In genomic region chr10:103231047-103231551, GRCh38 we compare ENCODE assay signal across 9 cellular contexts. TPM values are rescaled to one million over a fixed set of nuclear protein-coding genes. Genes with fewer than 3 reads are reported as not detected.
A peak's percentile ranks its signal among the peaks of the same experiment; 100 is the strongest.
DNase-seq lines count a peak whose midpoint lies in the region; ATAC-seq, FAIRE-seq and TF ChIP-seq lines count a peak whose summit lies in the region.
"Had no signal": no experiment of that assay in that cellular context is flagged by ENCODE, and none has a peak within 500 bp of the region (broad histone marks: within the 10 kb centered on the region; RNA-seq: fewer than 3 reads in every experiment).

No MANE protein-coding gene starts in this region.

- 19% methylated on average over 4 of the region's 4 CpGs; no CpG with 5 or more reads in 1 of the 2 experiments for whole genome bisulfite sequencing in H1 (ENCODE audit: extremely low coverage in 1 of 2, insufficient coverage in 1 of 2, insufficient read length in 1 of 2, insufficient replicate concordance in 2 of 2, low coverage in 1 of 2, low lambda C conversion rate in 2 of 2, missing lambda C conversion rate in 1 of 2), 2 experiments

- DNase-seq in LHCN-M2 (ENCODE audit: low read depth), result peak; percentile 97
- DNase-seq in H1 (ENCODE audit: low read depth in 1 of 2, low spot score in 2 of 2), result peak in 1 of 2 experiments; percentile 85
- DNase-seq in lower lobe of right lung, result no peak
- DNase-seq in activated CD8-positive, alpha-beta memory T cell treated with anti-CD3 and anti-CD28 coated beads, Interleukin-2, amount 10 ng/mL, durations not matched to agents 7 days and 5 days, result no peak
- DNase-seq: NCI-H510A treated with DMSO at 0.1 percent for 48 hours had no signal

- H3K14ac ChIP-seq in H1 (ENCODE audit: insufficient read length), result no peak overlapping the region

- peak in 1 of 2 experiments; percentile 1; a peak in 1 of 4 replicates for TF ChIP-seq RAD21 in H1 (IDR thresholded peaks at IDR 0.05 in 1 of 2, conservative IDR thresholded peaks at IDR 0.05 in 1 of 2; ENCODE audit: low read depth in 2 of 2, low read length in 2 of 2)

- no peak overlapping the region for H4K91ac ChIP-seq in H1 (replicated peaks; ENCODE audit: insufficient read length, low read length)

- POLR2A ChIA-PET in H1 (lab: Charles Lee; ENCODE audit: partially characterized antibody), result interaction anchor here (0.6 to 2.3 kb wide), 12 partner anchors 8 to 313 kb away, joined by 3 to 25 read pairs (median 4); partner anchors contain the start of genes CNNM2 and NT5C2

- H3K27ac ChIP-seq in H1 (ENCODE audit: low read depth, low read length), result no peak overlapping the region; the same call in 1 of the 2 replicates
- peak overlapping the region; percentile 75 for H3K27ac ChIP-seq in lower lobe of right lung

- peak overlapping the region; percentile 4 to 39 for H3K4me2 ChIP-seq in H1 (ENCODE audit: insufficient read depth in 1 of 2, low read depth in 2 of 2, low read length in 2 of 2)

- TF ChIP-seq POLR2A in H1 (IDR thresholded peaks at IDR 0.05; ENCODE audit: control extremely low read depth in 1 of 2, low read depth in 2 of 2, low read length in 2 of 2), result no peak

- H3K4me1 Mint-ChIP-seq in activated CD8-positive, alpha-beta memory T cell treated with anti-CD3 and anti-CD28 coated beads, Interleukin-2, amount 10 ng/mL, durations not matched to agents 7 days and 5 days, result no peaks in the 10 kb centered on the region

- H3K27me3 ChIP-seq in H1 (replicated peaks in 1 of 4; ENCODE audit: control insufficient read depth in 3 of 4, extremely low read depth in 1 of 4, insufficient read depth in 3 of 4, low read length in 3 of 4), result no peaks in the 10 kb centered on the region; a peak in 1 of 7 replicates
- H3K27me3 ChIP-seq in lower lobe of right lung (ENCODE audit: low read depth), result no peaks in the 10 kb centered on the region

- H3K9me3 ChIP-seq in H1 (ENCODE audit: insufficient read depth in 2 of 2, low read depth in 1 of 2, low read length in 1 of 2) (no peaks in the 10 kb centered on the region), lower lobe of right lung (no peaks in the 10 kb centered on the region)

- no peak overlapping the region for H3K18ac ChIP-seq in H1 (ENCODE audit: extremely low read depth, low read length)

- H3K9ac ChIP-seq in H1 (replicated peaks in 1 of 4; ENCODE audit: extremely low read depth in 1 of 4, low read depth in 3 of 4, low read length in 3 of 4), result no peak overlapping the region

- no peak overlapping the region for H4K5ac ChIP-seq in H1 (ENCODE audit: insufficient read length, low read depth, low read length)

- peak in 1 of 2 experiments; percentile 80; a peak in 1 of 3 replicates for TF ChIP-seq EP300 in H1 (IDR thresholded peaks at IDR 0.05; ENCODE audit: borderline replicate concordance in 1 of 2, low read depth in 2 of 2, low read length in 2 of 2)

- 0 out of 2 replicates have a peak overlapping the region, but pooled peaks have one; percentile 1 for H2BK12ac ChIP-seq in H1 (ENCODE audit: low read depth, low read length)

- no peaks in the 10 kb centered on the region for H3K23me2 ChIP-seq in H1 (ENCODE audit: low read depth, low read length)

- no peaks in the 10 kb centered on the region for H3K79me1 ChIP-seq in H1 (ENCODE audit: low read depth, low read length)

- H3K4ac ChIP-seq in H1 (replicated peaks; ENCODE audit: insufficient read length, low read depth, low read length), result no peak overlapping the region

- peak overlapping the region; percentile 95 for H2BK5ac ChIP-seq in H1 (ENCODE audit: low read depth, low read length)

- intact Hi-C loops in lower lobe of right lung (cut with DNase I), result no loop called here

- no peak overlapping the region for H3K4me3 Mint-ChIP-seq in activated CD8-positive, alpha-beta memory T cell treated with anti-CD3 and anti-CD28 coated beads, Interleukin-2, amount 10 ng/mL, durations not matched to agents 7 days and 5 days

- H2BK20ac ChIP-seq in H1 (ENCODE audit: low read length), result no peak overlapping the region

- H3K9me3 Mint-ChIP-seq in activated CD8-positive, alpha-beta memory T cell treated with anti-CD3 and anti-CD28 coated beads, Interleukin-2, amount 10 ng/mL, durations not matched to agents 7 days and 5 days (ENCODE audit: low read depth), result no peaks in the 10 kb centered on the region
- H3K9me3 Mint-ChIP-seq: activated naive CD4-positive, alpha-beta T cell treated with anti-CD3 and anti-CD28 coated beads, Interleukin-2, amount 50 U/mL, for 72 hours had no signal

- no peaks in the 10 kb centered on the region for H3K36me3 Mint-ChIP-seq in activated CD8-positive, alpha-beta memory T cell treated with anti-CD3 and anti-CD28 coated beads, Interleukin-2, amount 10 ng/mL, durations not matched to agents 7 days and 5 days
- H3K36me3 Mint-ChIP-seq: activated naive CD4-positive, alpha-beta T cell treated with anti-CD3 and anti-CD28 coated beads, Interleukin-2, amount 50 U/mL, for 72 hours had no signal

- no peak overlapping the region for H3K23ac ChIP-seq in H1 (ENCODE audit: insufficient read length)

- no peak for TF ChIP-seq CTCF in H1 (IDR thresholded peaks at IDR 0.05; ENCODE audit: control extremely low read depth in 1 of 3, insufficient read depth in 1 of 3, low read depth in 1 of 3, low read length in 3 of 3)
- no peak for TF ChIP-seq CTCF in lower lobe of right lung (IDR thresholded peaks at IDR 0.05)

- no peak overlapping the region; the same call in 1 of the 2 replicates for H2AK5ac ChIP-seq in H1 (ENCODE audit: low read depth, low read length)

- no peak overlapping the region for H3K56ac ChIP-seq in H1 (replicated peaks; ENCODE audit: insufficient read length, low read depth, low read length)

- H4K8ac ChIP-seq in H1 (ENCODE audit: extremely low read depth, insufficient read depth, low read length), result no peak overlapping the region

- CTCF ChIA-PET in H1 (lab: Charles Lee; ENCODE audit: partially characterized antibody), result interaction anchor here (0.6 to 2.4 kb wide), 11 partner anchors 9 to 396 kb away, joined by 3 to 15 read pairs (median 4); no protein-coding TSS in a partner anchor
- CTCF ChIA-PET in activated CD8-positive, alpha-beta memory T cell treated with anti-CD3 and anti-CD28 coated beads, Interleukin-2, amount 10 ng/mL, durations not matched to agents 7 days and 5 days (lab: Charles Lee), result no interaction called here

- H3K27ac Mint-ChIP-seq in activated CD8-positive, alpha-beta memory T cell treated with anti-CD3 and anti-CD28 coated beads, Interleukin-2, amount 10 ng/mL, durations not matched to agents 7 days and 5 days, result no peak overlapping the region
- H3K27ac Mint-ChIP-seq: activated naive CD4-positive, alpha-beta T cell treated with anti-CD3 and anti-CD28 coated beads, Interleukin-2, amount 50 U/mL, for 72 hours had no signal

- H3K4me3 ChIP-seq in H1 (ENCODE audit: extremely low read depth in 1 of 4, insufficient read depth in 2 of 4, low read depth in 3 of 4, low read length in 4 of 4), result no peak overlapping the region
- H3K4me3 ChIP-seq in lower lobe of right lung, result no peak overlapping the region

- H2BK15ac ChIP-seq in H1 (ENCODE audit: low read length), result no peak overlapping the region

- ATAC-seq in lower lobe of right lung (peak; percentile 83 to 88), GM19463 (IDR thresholded peaks at IDR 0.05; ENCODE audit: unreplicated experiment) (no peak), GM18868 (IDR thresholded peaks at IDR 0.05; ENCODE audit: unreplicated experiment) (no peak), HG03469 (IDR thresholded peaks at IDR 0.05; ENCODE audit: unreplicated experiment) (no peak)
- no peak for ATAC-seq in activated CD8-positive, alpha-beta memory T cell treated with anti-CD3 and anti-CD28 coated beads, Interleukin-2, amount 10 ng/mL, durations not matched to agents 7 days and 5 days
- ATAC-seq: activated naive CD4-positive, alpha-beta T cell treated with anti-CD3 and anti-CD28 coated beads, Interleukin-2, amount 50 U/mL, for 72 hours had no signal

- no peaks in the 10 kb centered on the region for H4K20me1 ChIP-seq in H1 (replicated peaks in 1 of 2; ENCODE audit: control insufficient read depth in 1 of 2, insufficient read depth in 2 of 2, low read length in 2 of 2)

- H3K27me3 Mint-ChIP-seq in activated CD8-positive, alpha-beta memory T cell treated with anti-CD3 and anti-CD28 coated beads, Interleukin-2, amount 10 ng/mL, durations not matched to agents 7 days and 5 days, result peaks cover 2% of the 10 kb centered on the region

- no peaks in the 10 kb centered on the region for H3K36me3 ChIP-seq in H1 (ENCODE audit: control insufficient read depth in 2 of 4, insufficient read depth in 4 of 4, low read length in 3 of 4)
- no peaks in the 10 kb centered on the region for H3K36me3 ChIP-seq in lower lobe of right lung

- H2BK120ac ChIP-seq in H1 (replicated peaks; ENCODE audit: low read depth, low read length), result peak overlapping the region; percentile 10

- peak; percentile 55 for FAIRE-seq in H1 (lab: Jason Lieb, UNC)

- H3K4me1 ChIP-seq in H1 (replicated peaks in 1 of 4; ENCODE audit: control insufficient read depth in 3 of 4, insufficient read depth in 4 of 4, low read length in 3 of 4), result peaks cover 0 to 18% (median 2%) of the 10 kb centered on the region in 4 experiments; a peak in 3 of 7 replicates
- H3K4me1 ChIP-seq in lower lobe of right lung, result peaks cover 26% of the 10 kb centered on the region

- H3K79me2 ChIP-seq in H1 (ENCODE audit: control insufficient read depth in 1 of 2, insufficient read depth in 2 of 2, low read length in 2 of 2), result no peaks in the 10 kb centered on the region

- no peak overlapping the region for H2AFZ ChIP-seq in H1 (ENCODE audit: low read length)

RNA-seq across cellular contexts. Expression of gene RPEL1, which starts 14.6 kb away (rescaled TPM):
- total RNA-seq in LHCN-M2 (2014; rRNA removed) (not detected in 2 replicates), lower lobe of right lung (0.30 TPM)
- polyA plus RNA-seq in LHCN-M2 (2012), result 0.02 TPM
- total RNA-seq in H1 (2021; fragmentation: NEBNext Ultra II Directional; extraction: Animal tissue kit (Norgen Biotek cat#: 25700)), result not detected in 2 replicates
- 0.12 and 0.13 TPM in 2 replicates for polyA plus RNA-seq in H1 (2011; rRNA removed)
- 0.03 TPM for polyA plus RNA-seq in H1 (2011; cell fraction: cytosol; rRNA removed)
- polyA plus RNA-seq in H1 (2011; cell fraction: nucleus; rRNA removed), result 0.04 TPM
- polyA plus RNA-seq in H1 (2012, experiment 1 of 2), result 0.08 to 0.11 TPM (median 0.08 TPM) in 3 of 4 replicates, not detected in the other
- polyA plus RNA-seq in H1 (2012, experiment 2 of 2), result not detected
- polyA plus RNA-seq in H1 (2013, experiment 1 of 2), result not detected
- polyA plus RNA-seq in H1 (2013, experiment 2 of 2), result not detected
- 0.07 and 0.16 TPM in 2 replicates for polyA minus RNA-seq in H1 (2011; rRNA and poly(A)+ RNA removed)
- not detected for polyA minus RNA-seq in H1 (2011; cell fraction: cytosol; rRNA and poly(A)+ RNA removed)
- not detected for polyA minus RNA-seq in H1 (2011; cell fraction: nucleus; rRNA and poly(A)+ RNA removed)
- total RNA-seq in activated CD8-positive, alpha-beta memory T cell treated with anti-CD3 and anti-CD28 coated beads, Interleukin-2, amount 10 ng/mL, durations not matched to agents 7 days and 5 days, result not detected
- total RNA-seq: activated naive CD4-positive, alpha-beta T cell treated with anti-CD3 and anti-CD28 coated beads, Interleukin-2, amount 50 U/mL, for 72 hours had no signal

RNA-seq across cellular contexts. Expression of gene NT5C2, which starts 38.0 kb away (rescaled TPM):
- total RNA-seq in LHCN-M2 (2014; rRNA removed), result 35.5 and 41.8 TPM in 2 replicates
- 45.9 TPM for polyA plus RNA-seq in LHCN-M2 (2012)
- 84.2 and 106 TPM in 2 replicates for total RNA-seq in H1 (2021; fragmentation: NEBNext Ultra II Directional; extraction: Animal tissue kit (Norgen Biotek cat#: 25700))
- 29.4 and 35.2 TPM in 2 replicates for polyA plus RNA-seq in H1 (2011; rRNA removed)
- 37.8 TPM for polyA plus RNA-seq in H1 (2011; cell fraction: cytosol; rRNA removed)
- 26.9 TPM for polyA plus RNA-seq in H1 (2011; cell fraction: nucleus; rRNA removed)
- 26.4 to 80.7 TPM (median 34.4 TPM) in 4 replicates for polyA plus RNA-seq in H1 (2012, experiment 1 of 2)
- 6.6 TPM for polyA plus RNA-seq in H1 (2012, experiment 2 of 2)
- polyA plus RNA-seq in H1 (2013, experiment 1 of 2), result 46.5 TPM
- 43.0 TPM for polyA plus RNA-seq in H1 (2013, experiment 2 of 2)
- 40.1 and 47.7 TPM in 2 replicates for polyA minus RNA-seq in H1 (2011; rRNA and poly(A)+ RNA removed)
- polyA minus RNA-seq in H1 (2011; cell fraction: cytosol; rRNA and poly(A)+ RNA removed), result 23.6 TPM
- polyA minus RNA-seq in H1 (2011; cell fraction: nucleus; rRNA and poly(A)+ RNA removed), result 40.6 TPM
- total RNA-seq in lower lobe of right lung, result 105 TPM
- 10 to 100 TPM; 64.4 to 64.9 TPM for total RNA-seq in activated CD8-positive, alpha-beta memory T cell treated with anti-CD3 and anti-CD28 coated beads, Interleukin-2, amount 10 ng/mL, durations not matched to agents 7 days and 5 days

RNA-seq across cellular contexts. Expression of gene INA, which starts 45.8 kb away (rescaled TPM):
- total RNA-seq in LHCN-M2 (2014; rRNA removed) (not detected in 2 replicates), lower lobe of right lung (not detected)
- polyA plus RNA-seq in LHCN-M2 (2012), result 0.05 TPM
- total RNA-seq in H1 (2021; fragmentation: NEBNext Ultra II Directional; extraction: Animal tissue kit (Norgen Biotek cat#: 25700)), result 17.4 and 18.1 TPM in 2 replicates
- polyA plus RNA-seq in H1 (2011; rRNA removed), result 13.4 and 17.1 TPM in 2 replicates
- 15.8 TPM for polyA plus RNA-seq in H1 (2011; cell fraction: cytosol; rRNA removed)
- polyA plus RNA-seq in H1 (2011; cell fraction: nucleus; rRNA removed), result 9.5 TPM
- 11.7 to 12.2 TPM (median 11.9 TPM) in 4 replicates for polyA plus RNA-seq in H1 (2012, experiment 1 of 2)
- polyA plus RNA-seq in H1 (2012, experiment 2 of 2), result 4.6 TPM
- 20.2 TPM for polyA plus RNA-seq in H1 (2013, experiment 1 of 2)
- 21.0 TPM for polyA plus RNA-seq in H1 (2013, experiment 2 of 2)
- 9.0 and 12.0 TPM in 2 replicates for polyA minus RNA-seq in H1 (2011; rRNA and poly(A)+ RNA removed)
- polyA minus RNA-seq in H1 (2011; cell fraction: cytosol; rRNA and poly(A)+ RNA removed), result 9.2 TPM
- 5.6 TPM for polyA minus RNA-seq in H1 (2011; cell fraction: nucleus; rRNA and poly(A)+ RNA removed)
- total RNA-seq in activated CD8-positive, alpha-beta memory T cell treated with anti-CD3 and anti-CD28 coated beads, Interleukin-2, amount 10 ng/mL, durations not matched to agents 7 days and 5 days, result under 1 TPM; 0.09 to 0.70 TPM

Comparison
In these comparisons a context has a peak if more than half of its experiments do, and no peak if none do; other contexts are left out.
1. ATAC-seq: peak in lower lobe of right lung (2 of 2); none in GM19463 (single experiment), activated CD8-positive, alpha-beta memory T cell treated with anti-CD3 and anti-CD28 coated beads, Interleukin-2, amount 10 ng/mL, durations not matched to agents 7 days and 5 days (single experiment), GM18868 (single experiment) and HG03469 (single experiment).
2. RNA of gene INA, which starts 45.8 kb away (total RNA-seq): 17.4 to 18.1 TPM in H1; 0.09 to 0.70 TPM in activated CD8-positive, alpha-beta memory T cell treated with anti-CD3 and anti-CD28 coated beads, Interleukin-2, amount 10 ng/mL, durations not matched to agents 7 days and 5 days, not detected in LHCN-M2 and not detected in lower lobe of right lung (single experiment); every median in the first group is over 10 times any median in the second.